In genomic region chr11:61957028-61957770, GRCh38 we compare ENCODE assay signal across 16 cellular contexts.
"Had no signal": no experiment of that assay in that cellular context is flagged by ENCODE, and none has a peak within 500 bp of the region (broad histone marks: within the 10 kb centered on the region; RNA-seq: fewer than 3 reads in every experiment).

No MANE protein-coding gene starts in this region.

- H3K4me3 Mint-ChIP-seq: central memory CD8-positive, alpha-beta T cell; effector memory CD8-positive, alpha-beta T cell; stimulated activated memory B cell treated with anti-CD40 and anti-IgM and Interleukin-4, amounts not matched to agents 10 μg/mL and 1 μg/mL and 100 μg/mL, for 72 hours; type B pancreatic cell had no signal

- H3K27ac Mint-ChIP-seq: activated naive CD4-positive, alpha-beta T cell treated with anti-CD3 and anti-CD28 coated beads, Interleukin-2, amount 50 U/mL, for 72 hours; brain; effector memory CD8-positive, alpha-beta T cell; stimulated activated memory B cell treated with anti-CD40 and anti-IgM and Interleukin-4, amounts not matched to agents 10 μg/mL and 1 μg/mL and 100 μg/mL, for 72 hours; type B pancreatic cell had no signal

- H3K4me1 Mint-ChIP-seq: neural progenitor cell had no signal

- H3K9me3 Mint-ChIP-seq: activated naive CD4-positive, alpha-beta T cell treated with anti-CD3 and anti-CD28 coated beads, Interleukin-2, amount 50 U/mL, for 72 hours; central memory CD8-positive, alpha-beta T cell; effector memory CD8-positive, alpha-beta T cell; neural progenitor cell; stimulated activated memory B cell treated with anti-CD40 and anti-IgM and Interleukin-4, amounts not matched to agents 10 μg/mL and 1 μg/mL and 100 μg/mL, for 72 hours; type B pancreatic cell had no signal

- DNase-seq: activated CD4-positive, alpha-beta T cell treated with anti-CD3 and anti-CD28 coated beads for 1 hour; activated CD4-positive, alpha-beta T cell treated with anti-CD3 and anti-CD28 coated beads, Interleukin-2, amount 50 U/mL, for 48 hours; activated effector memory CD4-positive, alpha-beta T cell treated with Interleukin-2 at 50 U/mL for 16 hours; amygdala; effector memory CD8-positive, alpha-beta T cell; left ventricle myocardium superior; mesendoderm; small intestine; T1000 had no signal

- H3K36me3 Mint-ChIP-seq: activated naive CD4-positive, alpha-beta T cell treated with anti-CD3 and anti-CD28 coated beads, Interleukin-2, amount 50 U/mL, for 72 hours; neural progenitor cell had no signal

- ATAC-seq: activated naive CD4-positive, alpha-beta T cell treated with anti-CD3 and anti-CD28 coated beads, Interleukin-2, amount 50 U/mL, for 72 hours; effector memory CD8-positive, alpha-beta T cell; gastroesophageal sphincter; left ventricle myocardium superior; stimulated activated memory B cell treated with anti-CD40 and anti-IgM and Interleukin-4, amounts not matched to agents 10 μg/mL and 1 μg/mL and 100 μg/mL, for 72 hours had no signal
